ENCODE assay signal across 16 cellular contexts in the genomic region with DNA sequence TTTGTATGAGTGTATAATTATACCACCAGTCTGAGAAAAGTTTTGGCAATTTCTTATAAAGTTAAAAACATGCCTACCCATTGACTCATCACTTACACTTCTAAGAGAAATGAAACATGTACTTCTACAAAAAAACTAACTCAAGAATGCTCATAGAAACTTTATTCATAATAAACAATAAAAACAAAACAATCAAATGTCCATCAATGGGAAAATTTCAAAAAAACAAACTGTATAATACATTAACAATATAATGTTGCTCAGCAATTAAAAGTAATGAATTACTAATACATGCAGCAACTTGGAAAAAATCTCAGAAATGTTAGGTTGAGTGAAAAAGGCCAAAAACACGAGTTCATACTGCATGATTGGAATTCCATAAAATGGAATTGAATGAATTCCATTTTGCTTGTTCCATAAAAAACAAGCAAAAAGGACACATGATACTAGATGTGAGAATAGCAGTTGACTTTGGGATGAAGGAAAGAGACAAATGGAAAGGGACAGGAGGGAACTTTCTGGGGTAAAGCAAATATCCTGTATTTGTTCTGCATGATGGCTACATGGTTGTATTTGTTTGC.
A peak's percentile ranks its signal among the peaks of the same experiment; 100 is the strongest.
DNase-seq lines count a peak whose midpoint lies in the region; ATAC-seq and TF ChIP-seq lines count a peak whose summit lies in the region.
"Had no signal": no experiment of that assay in that cellular context is flagged by ENCODE, and none has a peak within 500 bp of the region (broad histone marks: within the 10 kb centered on the region; RNA-seq: fewer than 3 reads in every experiment).

No MANE protein-coding gene starts in this region.

- H3K36me3 Mint-ChIP-seq in natural killer cell, result no peaks in the 10 kb centered on the region
- H3K36me3 Mint-ChIP-seq: CD4-positive, CD25-positive, alpha-beta regulatory T cell had no signal

- peak; percentile 89 for DNase-seq in EH (ENCODE audit: low read depth)
- peak; percentile 35 for DNase-seq in NCI-H146 treated with DMSO at 0.1 percent for 48 hours (lab: John Stamatoyannopoulos, UW; ENCODE audit: unreplicated experiment)
- peak; percentile 57 to 80 for DNase-seq in cardiac fibroblast (ENCODE audit: low read depth in 2 of 2)
- DNase-seq in myocyte (ENCODE audit: low read depth), result peak; percentile 54
- no peak for DNase-seq in natural killer cell
- no peak for DNase-seq in iPS-NIHi7 (ENCODE audit: extremely low spot score)
- no peak for DNase-seq in SKM-1 treated with dmso at 0.1 percent for 144 hours (lab: John Stamatoyannopoulos, UW; ENCODE audit: unreplicated experiment)
- DNase-seq: activated CD4-positive, alpha-beta T cell treated with anti-CD3 and anti-CD28 coated beads for 48 hours; activated T-cell treated with anti-CD3 and anti-CD28 coated beads, Interleukin-2, amount 50 U/mL, for 48 hours; amygdala; CD4-positive, CD25-positive, alpha-beta regulatory T cell; effector CD8-positive, alpha-beta T cell; NCI-H2029 treated with DMSO at 0.1 percent for 48 hours; right cardiac atrium; stomach had no signal

- intact Hi-C loops in natural killer cell (cut with micrococcal nuclease), result no loop called here

- H3K4me3 Mint-ChIP-seq in natural killer cell, result no peak overlapping the region
- H3K4me3 Mint-ChIP-seq: CD4-positive, CD25-positive, alpha-beta regulatory T cell had no signal

- no peak for ATAC-seq in natural killer cell
- ATAC-seq in GM18520 (IDR thresholded peaks at IDR 0.05; ENCODE audit: unreplicated experiment), result no peak
- ATAC-seq: right cardiac atrium had no signal

- H3K4me3 ChIP-seq in cardiac fibroblast (replicated peaks in 1 of 2; ENCODE audit: low read depth in 2 of 2, low read length in 2 of 2), result no peak overlapping the region
- H3K4me3 ChIP-seq: stomach had no signal

- peaks cover 13 to 14% of the 10 kb centered on the region in 2 donors for H3K9me3 Mint-ChIP-seq in natural killer cell

- no peak overlapping the region for H3K27ac Mint-ChIP-seq in natural killer cell

- no peaks in the 10 kb centered on the region for H3K4me1 Mint-ChIP-seq in natural killer cell
- H3K4me1 Mint-ChIP-seq: CD4-positive, CD25-positive, alpha-beta regulatory T cell had no signal

- TF ChIP-seq CTCF in cardiac fibroblast (IDR thresholded peaks at IDR 0.05; ENCODE audit: low read depth, low read length), result no peak
- no peak for TF ChIP-seq CTCF in natural killer cell (IDR thresholded peaks at IDR 0.05)

- no peaks in the 10 kb centered on the region for H3K27me3 Mint-ChIP-seq in natural killer cell (ENCODE audit: low read depth in 2 of 2)
- H3K27me3 Mint-ChIP-seq: CD4-positive, CD25-positive, alpha-beta regulatory T cell had no signal

Comparison
In these comparisons a context has a peak if more than half of its experiments do, and no peak if none do; other contexts are left out.
1. DNase-seq: peak in EH (single experiment), NCI-H146 treated with DMSO at 0.1 percent for 48 hours (single experiment), cardiac fibroblast (2 of 2) and myocyte (single experiment); none in natural killer cell (single experiment), iPS-NIHi7 (single experiment) and SKM-1 treated with dmso at 0.1 percent for 144 hours (single experiment).